ENCODE assay signal across 1 cellular context in genomic region chr1:231626535-231626950, GRCh38.
TF ChIP-seq lines count a peak whose summit lies in the region.

Gene DISC1, plus strand, starts transcription at chr1:231626790. Its CDS starts 78 bp downstream, at chr1:231626868.

TF ChIP-seq in HepG2, 621 proteins besides CTCF, POLR2A, EP300 and RAD21 (continued from another document and continues in another):
- TF ChIP-seq ZNF691 (CRISPR knock-in tag; IDR thresholded peaks at IDR 0.05; ENCODE audit: borderline replicate concordance, low read depth) (peak; percentile 71; the same call in 1 of the 2 replicates), ZNF414 (CRISPR knock-in tag; IDR thresholded peaks at IDR 0.05) (0 out of 2 replicates have a peak, but pooled peaks have one; percentile 38), FUBP1 (CRISPR knock-in tag; IDR thresholded peaks at IDR 0.05; ENCODE audit: borderline replicate concordance) (peak; percentile 57; the same call in 1 of the 2 replicates), CAMTA2 (CRISPR knock-in tag; IDR thresholded peaks at IDR 0.05; ENCODE audit: borderline replicate concordance) (no peak), GTF2F1 (IDR thresholded peaks at IDR 0.05; ENCODE audit: low read length) (no peak), ZFAT (CRISPR knock-in tag; conservative IDR thresholded peaks at IDR 0.05) (no peak), ZNF235 (CRISPR knock-in tag; IDR thresholded peaks at IDR 0.05; ENCODE audit: borderline replicate concordance) (no peak; the same call in 1 of the 2 replicates), ASH2L (IDR thresholded peaks at IDR 0.05; ENCODE audit: insufficient read length, low read depth, low read length) (peak; percentile 37), ZNF629 (CRISPR knock-in tag; conservative IDR thresholded peaks at IDR 0.05) (no peak; the same call in 1 of the 2 replicates), U2AF1 (optimal IDR thresholded peaks at IDR 0.05; ENCODE audit: low read depth, low read length) (no peak), DZIP1 (CRISPR knock-in tag; IDR thresholded peaks at IDR 0.05) (no peak), ZNF660 (CRISPR knock-in tag; IDR thresholded peaks at IDR 0.05; ENCODE audit: borderline replicate concordance, low read depth) (no peak), GABPA (IDR thresholded peaks at IDR 0.05; ENCODE audit: low read depth, low read length) (0 out of 2 replicates have a peak, but pooled peaks have one; percentile 19), GABPA (CRISPR knock-in tag; IDR thresholded peaks at IDR 0.05; ENCODE audit: low read depth) (peak; percentile 57), ADNP (CRISPR knock-in tag; IDR thresholded peaks at IDR 0.05) (no peak), MIER3 (CRISPR knock-in tag; IDR thresholded peaks at IDR 0.05; ENCODE audit: borderline replicate concordance) (peak; percentile 45; the same call in 1 of the 2 replicates), ZNF747 (CRISPR knock-in tag; IDR thresholded peaks at IDR 0.05; ENCODE audit: borderline replicate concordance) (peak; percentile 11; the same call in 1 of the 2 replicates), CENPX (CRISPR knock-in tag; IDR thresholded peaks at IDR 0.05) (no peak), IRX3 (CRISPR knock-in tag; IDR thresholded peaks at IDR 0.05; ENCODE audit: borderline replicate concordance, low read depth) (no peak), ZNF230 (CRISPR knock-in tag; IDR thresholded peaks at IDR 0.05) (no peak), ZNF782 (CRISPR knock-in tag; IDR thresholded peaks at IDR 0.05; ENCODE audit: borderline replicate concordance) (no peak), ZSCAN29 (CRISPR knock-in tag; conservative IDR thresholded peaks at IDR 0.05) (no peak), EZH2 (conservative IDR thresholded peaks at IDR 0.05; ENCODE audit: low read depth, low read length) (no peak), CEBPG (CRISPR knock-in tag; IDR thresholded peaks at IDR 0.05) (0 out of 2 replicates have a peak, but pooled peaks have one; percentile 7), ZBTB1 (CRISPR knock-in tag; IDR thresholded peaks at IDR 0.05; ENCODE audit: borderline replicate concordance) (no peak), ISL2 (CRISPR knock-in tag; IDR thresholded peaks at IDR 0.05) (no peak), TOPORS (CRISPR knock-in tag; IDR thresholded peaks at IDR 0.05) (no peak), ZNF350 (CRISPR knock-in tag; IDR thresholded peaks at IDR 0.05; ENCODE audit: borderline replicate concordance, low read depth) (no peak), ZFP62 (CRISPR knock-in tag; IDR thresholded peaks at IDR 0.05) (no peak), ZNF704 (CRISPR knock-in tag; IDR thresholded peaks at IDR 0.05; ENCODE audit: borderline replicate concordance) (0 out of 2 replicates have a peak, but pooled peaks have one; percentile 5), ZBTB14 (CRISPR knock-in tag; IDR thresholded peaks at IDR 0.05) (peak; percentile 93), SRSF1 (optimal IDR thresholded peaks at IDR 0.05; ENCODE audit: low read depth, low read length) (no peak), HCFC1 (IDR thresholded peaks at IDR 0.05; ENCODE audit: low read depth, low read length) (no peak), CHD2 (IDR thresholded peaks at IDR 0.05; ENCODE audit: low read depth, low read length) (no peak), HNRNPUL1 (IDR thresholded peaks at IDR 0.05; ENCODE audit: low read depth, low read length) (0 out of 2 replicates have a peak, but pooled peaks have one; percentile 47), MTF2 (CRISPR knock-in tag; IDR thresholded peaks at IDR 0.05; ENCODE audit: borderline replicate concordance) (no peak), HDAC2 (CRISPR knock-in tag; IDR thresholded peaks at IDR 0.05) (peak; percentile 30; the same call in 1 of the 2 replicates), BRD4 (CRISPR knock-in tag; IDR thresholded peaks at IDR 0.05) (no peak), NONO (IDR thresholded peaks at IDR 0.05) (no peak), NONO (CRISPR knock-in tag; conservative IDR thresholded peaks at IDR 0.05) (peak; percentile 17; the same call in 1 of the 2 replicates), KLF15 (CRISPR knock-in tag; IDR thresholded peaks at IDR 0.05; ENCODE audit: borderline replicate concordance) (no peak), MAZ (IDR thresholded peaks at IDR 0.05; ENCODE audit: borderline replicate concordance, low read depth, low read length) (peak; percentile 90; the same call in 1 of the 2 replicates), MAZ (CRISPR knock-in tag; IDR thresholded peaks at IDR 0.05; ENCODE audit: low read depth) (peak; percentile 38), HIVEP1 (CRISPR knock-in tag; IDR thresholded peaks at IDR 0.05) (no peak), KDM1A (CRISPR knock-in tag; IDR thresholded peaks at IDR 0.05) (no peak), FOXM1 (CRISPR knock-in tag; IDR thresholded peaks at IDR 0.05) (no peak), ZNF879 (CRISPR knock-in tag; IDR thresholded peaks at IDR 0.05) (no peak), NPAS2 (CRISPR knock-in tag; IDR thresholded peaks at IDR 0.05; ENCODE audit: borderline replicate concordance) (no peak), ZFX (CRISPR knock-in tag; IDR thresholded peaks at IDR 0.05; ENCODE audit: low read depth) (peak; percentile 46), ZFP91 (CRISPR knock-in tag; IDR thresholded peaks at IDR 0.05; ENCODE audit: borderline replicate concordance) (no peak), SRF (IDR thresholded peaks at IDR 0.05; ENCODE audit: low read depth, low read length) (no peak), ZNF562 (CRISPR knock-in tag; IDR thresholded peaks at IDR 0.05; ENCODE audit: borderline replicate concordance) (no peak), MED8 (CRISPR knock-in tag; IDR thresholded peaks at IDR 0.05; ENCODE audit: insufficient replicate concordance) (no peak), ZSCAN22 (CRISPR knock-in tag; IDR thresholded peaks at IDR 0.05) (peak; percentile 22; the same call in 1 of the 2 replicates), CBFB (CRISPR knock-in tag; IDR thresholded peaks at IDR 0.05) (0 out of 2 replicates have a peak, but pooled peaks have one; percentile 35), PCBP2 (optimal IDR thresholded peaks at IDR 0.05; ENCODE audit: low read depth, low read length, poor library complexity, severe bottlenecking) (no peak), CREBL2 (CRISPR knock-in tag; IDR thresholded peaks at IDR 0.05; ENCODE audit: borderline replicate concordance) (no peak), RFX3 (CRISPR knock-in tag; IDR thresholded peaks at IDR 0.05) (no peak), HNF1B (CRISPR knock-in tag; IDR thresholded peaks at IDR 0.05) (peak; percentile 47; the same call in 1 of the 2 replicates), IRF9 (CRISPR knock-in tag; IDR thresholded peaks at IDR 0.05; ENCODE audit: borderline replicate concordance) (no peak), RFXAP (CRISPR knock-in tag; IDR thresholded peaks at IDR 0.05; ENCODE audit: borderline replicate concordance) (no peak), ZSCAN20 (CRISPR knock-in tag; IDR thresholded peaks at IDR 0.05; ENCODE audit: borderline replicate concordance) (no peak), PHF21A (CRISPR knock-in tag; IDR thresholded peaks at IDR 0.05) (peak; percentile 10; the same call in 1 of the 2 replicates), ZNF44 (CRISPR knock-in tag; IDR thresholded peaks at IDR 0.05) (peak; percentile 75; the same call in 1 of the 2 replicates)
